In genomic region chr5:72799721-72800120, GRCh38 we compare ENCODE assay signal across 30 cellular contexts.
"Had no signal": no experiment of that assay in that cellular context is flagged by ENCODE, and none has a peak within 500 bp of the region (broad histone marks: within the 10 kb centered on the region; RNA-seq: fewer than 3 reads in every experiment).

No MANE protein-coding gene starts in this region.

- FAIRE-seq: RCC 7860 had no signal

- H3K36me3 ChIP-seq: brain microvascular endothelial cell, WERI-Rb-1 had no signal

- DNase-seq: activated CD4-positive, alpha-beta memory T cell treated with anti-CD3 and anti-CD28 coated beads, Interleukin-2, amount 10 ng/mL, durations not matched to agents 7 days and 5 days; activated CD4-positive, alpha-beta T cell treated with anti-CD3 and anti-CD28 coated beads for 1 hour; activated CD4-positive, alpha-beta T cell treated with anti-CD3 and anti-CD28 coated beads for 48 hours; activated CD4-positive, CD25-positive, alpha-beta regulatory T cell; activated CD8-positive, alpha-beta memory T cell treated with anti-CD3 and anti-CD28 coated beads for 24 hours; activated CD8-positive, alpha-beta memory T cell treated with anti-CD3 and anti-CD28 coated beads, Interleukin-2, amount 10 ng/mL, durations not matched to agents 7 days and 5 days; activated CD8-positive, alpha-beta memory T cell treated with anti-CD3 and anti-CD28 coated beads, Interleukin-2, amount 50 U/mL, for 48 hours; activated effector memory CD4-positive, alpha-beta T cell treated with anti-CD3 and anti-CD28 coated beads, Interleukin-2, amount 50 U/mL, for 16 hours; activated naive CD4-positive, alpha-beta T cell; activated naive CD4-positive, alpha-beta T cell treated with anti-CD3 and anti-CD28 coated beads, Interleukin-2, amount 50 U/mL, for 16 hours; activated naive CD8-positive, alpha-beta T cell treated with anti-CD3 and anti-CD28 coated beads for 36 hours; activated T-cell treated with anti-CD3 and anti-CD28 coated beads, Interleukin-2, amount 50 U/mL, for 48 hours; amniotic stem cell; aorta; brain microvascular endothelial cell; NCI-H1105; NCI-H1417 treated with DMSO at 0.1 percent for 48 hours; NCI-H1694; NCI-H2029; NCI-H446; NCI-H524; PC-9; SIG-M5; SW 1271; T1000; WERI-Rb-1 had no signal

- H3K27me3 ChIP-seq: brain microvascular endothelial cell had no signal

- H3K4me3 ChIP-seq: PC-9 had no signal

- H3K27ac ChIP-seq: brain microvascular endothelial cell, PC-9, RWPE1, WERI-Rb-1 had no signal

- H2AFZ ChIP-seq: PC-9 had no signal

- ATAC-seq: activated CD8-positive, alpha-beta memory T cell treated with anti-CD3 and anti-CD28 coated beads, Interleukin-2, amount 10 ng/mL, durations not matched to agents 7 days and 5 days; Right ventricle myocardium inferior; SK-N-SH treated with all-trans-retinoic acid at 6 μM for 48 hours had no signal

- H3K4me2 ChIP-seq: PC-9 had no signal
